Comparison of ENCODE assay signal across 30 cellular contexts in the genomic region with DNA sequence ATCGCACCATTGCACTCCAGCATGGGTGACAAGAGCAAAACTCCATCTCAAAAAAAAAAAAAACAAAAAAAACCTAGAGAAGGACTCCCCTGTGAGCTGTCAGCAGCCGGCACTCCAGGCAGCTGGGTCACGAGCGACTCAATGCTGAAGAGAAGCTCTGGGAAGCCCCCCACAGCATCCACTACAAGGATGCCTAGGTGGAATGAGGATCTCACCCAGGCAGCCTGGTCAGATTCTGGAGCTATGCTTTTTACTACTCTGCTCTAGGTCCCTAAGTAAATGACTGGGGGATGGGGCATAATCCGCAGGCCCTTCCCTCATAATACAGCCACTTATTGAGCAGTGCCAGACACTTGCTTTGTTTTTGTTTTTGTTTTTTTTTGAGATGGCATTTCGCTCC. TPM values are rescaled to one million over a fixed set of nuclear protein-coding genes. Genes with fewer than 3 reads are reported as not detected.
"Had no signal": no experiment of that assay in that cellular context is flagged by ENCODE, and none has a peak within 500 bp of the region (broad histone marks: within the 10 kb centered on the region; RNA-seq: fewer than 3 reads in every experiment).

No MANE protein-coding gene starts in this region.

- ATAC-seq: naive thymus-derived CD8-positive, alpha-beta T cell; natural killer cell treated with Interleukin-12 subunit alpha and Interleukin-12 subunit beta and Interleukin-15 and Interleukin-18, amount 100 ng/mL, for 72 hours; pancreas; psoas muscle; right cardiac atrium; right lobe of liver; stimulated activated memory B cell treated with anti-CD40 and anti-IgM and Interleukin-4, amounts not matched to agents 10 μg/mL and 1 μg/mL and 100 μg/mL, for 72 hours; stimulated activated naive CD8-positive, alpha-beta T cell treated with anti-CD3 and anti-CD28 coated beads, Interleukin-15, amount 100 ng/mL, for 72 hours; stimulated activated naive CD8-positive, alpha-beta T cell treated with anti-CD3 and anti-CD28 coated beads, Interleukin-15, Interleukin-2, amounts not matched to agents 100 U/mL and 50 U/mL, for 24 hours; upper lobe of right lung had no signal

- H3K4me1 ChIP-seq: pancreas, psoas muscle, right lobe of liver, spleen, suprapubic skin, testis, tibial artery, transverse colon, upper lobe of right lung, uterus had no signal

- H3K27me3 ChIP-seq: pancreas, right lobe of liver, suprapubic skin, testis, uterus had no signal

- H3K9me3 ChIP-seq: neutrophil, pancreas, psoas muscle, right lobe of liver, spleen, suprapubic skin, testis, tibial artery, transverse colon, upper lobe of right lung, uterus had no signal

- DNase-seq: naive thymus-derived CD8-positive, alpha-beta T cell; nephron progenitor cell; nucleus accumbens; psoas muscle; right cardiac atrium; spleen; stimulated activated CD4-positive, alpha-beta T cell treated with anti-CD3 and anti-CD28 coated beads, Interleukin-12 subunit alpha, Interleukin-12 subunit beta, amount 100 ng/mL, for 4 hours; stimulated activated CD4-positive, alpha-beta T cell treated with anti-CD3 and anti-CD28 coated beads, Interleukin-1b, Interleukin-23, amount 100 ng/mL, for 48 hours; stimulated activated CD4-positive, alpha-beta T cell treated with anti-CD3 and anti-CD28 coated beads, Interleukin-4, amount 100 ng/mL, for 1 hour; stimulated activated CD4-positive, alpha-beta T cell treated with anti-CD3 and anti-CD28 coated beads, Interleukin-4, amount 100 ng/mL, for 4 hours; stimulated activated CD8-positive, alpha-beta memory T cell treated with anti-CD3 and anti-CD28 coated beads, Interleukin-4, amount 100 ng/mL, for 48 hours; stimulated activated naive CD4-positive, alpha-beta T cell; stimulated activated naive CD8-positive, alpha-beta T cell treated with anti-CD3 and anti-CD28 coated beads, Interleukin-15, amount 100 ng/mL, for 72 hours; stimulated activated naive CD8-positive, alpha-beta T cell treated with anti-CD3 and anti-CD28 coated beads, Interleukin-15, Interleukin-2, amounts not matched to agents 100 U/mL and 50 U/mL, for 24 hours; substantia nigra; testis; tibial artery; transverse colon; upper lobe of right lung; uterus had no signal

- H3K27ac ChIP-seq: neutrophil, pancreas, psoas muscle, right lobe of liver, skin epidermis, spleen, suprapubic skin, testis, tibial artery, transverse colon, upper lobe of right lung, uterus had no signal

- H3K4me3 ChIP-seq: pancreas, psoas muscle, right lobe of liver, skin epidermis, smooth muscle cell, spleen, suprapubic skin, testis, tibial artery, transverse colon, upper lobe of right lung, uterus had no signal

- H3K36me3 ChIP-seq: neutrophil, pancreas, right lobe of liver, spleen, suprapubic skin, tibial artery, transverse colon, upper lobe of right lung, uterus had no signal

- H3K4me2 ChIP-seq: smooth muscle cell had no signal

RNA-seq across cellular contexts. Expression of a gene that starts 6.6 kb away (rescaled TPM):
- total RNA-seq: smooth muscle cell had no signal

RNA-seq across cellular contexts. Expression of a gene that starts 11.0 kb away (rescaled TPM):
- total RNA-seq: naive thymus-derived CD8-positive, alpha-beta T cell; osteocyte; progenitor cell of endocrine pancreas; smooth muscle cell had no signal
